Comparison of ENCODE assay signal across 17 cellular contexts in the genomic region with DNA sequence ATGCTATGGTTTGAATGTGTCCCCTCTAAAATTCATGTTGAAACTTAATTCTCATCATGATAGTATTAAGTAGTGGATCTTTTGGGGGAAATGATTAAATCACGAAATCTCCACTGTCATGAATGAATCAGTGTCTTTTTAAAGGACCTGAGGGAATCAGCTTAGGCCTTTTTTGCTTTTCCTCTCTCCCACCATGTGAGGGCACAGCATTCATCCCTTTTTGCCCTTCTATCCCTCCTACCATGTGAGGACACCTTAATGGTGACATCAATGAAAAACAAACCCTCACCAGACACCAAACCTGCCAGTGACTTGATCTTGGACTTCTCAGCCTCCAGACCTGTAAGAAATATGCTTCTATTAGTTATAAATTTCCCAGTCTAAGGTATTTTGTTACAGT.
"Had no signal": no experiment of that assay in that cellular context is flagged by ENCODE, and none has a peak within 500 bp of the region (broad histone marks: within the 10 kb centered on the region; RNA-seq: fewer than 3 reads in every experiment).

No MANE protein-coding gene starts in this region.

- H3K4me1 ChIP-seq: colonic mucosa, lower lobe of right lung had no signal

- H3K9me3 Mint-ChIP-seq: activated naive CD4-positive, alpha-beta T cell treated with anti-CD3 and anti-CD28 coated beads, Interleukin-2, amount 50 U/mL, for 72 hours; activated T-cell treated with anti-CD3 and anti-CD28 coated beads, Interleukin-2, amount 50 U/mL, for 72 hours; neural crest cell; stimulated activated memory B cell treated with anti-CD40 and anti-IgM and Interleukin-4, amounts not matched to agents 10 μg/mL and 1 μg/mL and 100 μg/mL, for 72 hours; T-helper 1 cell treated with Interleukin-12 subunit alpha and Interleukin-12 subunit beta and Interleukin-4 antibody, amounts not matched to agents 30 μg/mL and 1 μg/mL, for 36 hours had no signal

- H3K27ac Mint-ChIP-seq: activated CD8-positive, alpha-beta T cell treated with anti-CD3 and anti-CD28 coated beads, Interleukin-2, amount 10 ng/mL, durations not matched to agents 7 days and 5 days; activated naive CD4-positive, alpha-beta T cell treated with anti-CD3 and anti-CD28 coated beads, Interleukin-2, amount 50 U/mL, for 72 hours; stimulated activated memory B cell treated with anti-CD40 and anti-IgM and Interleukin-4, amounts not matched to agents 10 μg/mL and 1 μg/mL and 100 μg/mL, for 72 hours; T-helper 1 cell treated with Interleukin-12 subunit alpha and Interleukin-12 subunit beta and Interleukin-4 antibody, amounts not matched to agents 30 μg/mL and 1 μg/mL, for 36 hours had no signal

- H3K36me3 Mint-ChIP-seq: activated naive CD4-positive, alpha-beta T cell treated with anti-CD3 and anti-CD28 coated beads, Interleukin-2, amount 50 U/mL, for 72 hours; stimulated activated memory B cell treated with anti-CD40 and anti-IgM and Interleukin-4, amounts not matched to agents 10 μg/mL and 1 μg/mL and 100 μg/mL, for 72 hours had no signal

- DNase-seq: activated CD4-positive, alpha-beta T cell treated with anti-CD3 and anti-CD28 coated beads for 4 hours; activated CD8-positive, alpha-beta memory T cell treated with anti-CD3 and anti-CD28 coated beads, Interleukin-2, amount 50 U/mL, for 4 hours; activated CD8-positive, alpha-beta T cell treated with anti-CD3 and anti-CD28 coated beads, Interleukin-2, amount 10 ng/mL, durations not matched to agents 7 days and 5 days; activated gamma-delta T cell; activated T-cell treated with anti-CD3 and anti-CD28 coated beads, Interleukin-2, amount 50 U/mL, for 72 hours; colonic mucosa; foreskin fibroblast; glutamatergic neuron; hypothalamus; kidney glomerular epithelial cell; lower lobe of right lung; midbrain; stimulated activated CD4-positive, alpha-beta T cell treated with anti-CD3 and anti-CD28 coated beads, Interleukin-2, amount 100 ng/mL, for 48 hours had no signal

- H3K4me3 Mint-ChIP-seq: activated CD8-positive, alpha-beta T cell treated with anti-CD3 and anti-CD28 coated beads, Interleukin-2, amount 10 ng/mL, durations not matched to agents 7 days and 5 days; activated T-cell treated with anti-CD3 and anti-CD28 coated beads, Interleukin-2, amount 50 U/mL, for 72 hours; neural crest cell; stimulated activated memory B cell treated with anti-CD40 and anti-IgM and Interleukin-4, amounts not matched to agents 10 μg/mL and 1 μg/mL and 100 μg/mL, for 72 hours; T-helper 1 cell treated with Interleukin-12 subunit alpha and Interleukin-12 subunit beta and Interleukin-4 antibody, amounts not matched to agents 30 μg/mL and 1 μg/mL, for 36 hours had no signal

- H3K27ac ChIP-seq: colonic mucosa, lower lobe of right lung had no signal

- H3K36me3 ChIP-seq: colonic mucosa, lower lobe of right lung had no signal

- H3K27me3 Mint-ChIP-seq: stimulated activated memory B cell treated with anti-CD40 and anti-IgM and Interleukin-4, amounts not matched to agents 10 μg/mL and 1 μg/mL and 100 μg/mL, for 72 hours had no signal

- H3K4me3 ChIP-seq: colonic mucosa, lower lobe of right lung had no signal

- ATAC-seq: activated CD8-positive, alpha-beta T cell treated with anti-CD3 and anti-CD28 coated beads, Interleukin-2, amount 10 ng/mL, durations not matched to agents 7 days and 5 days; activated naive CD4-positive, alpha-beta T cell treated with anti-CD3 and anti-CD28 coated beads, Interleukin-2, amount 50 U/mL, for 72 hours; activated T-cell treated with anti-CD3 and anti-CD28 coated beads, Interleukin-2, amount 50 U/mL, for 72 hours; stimulated activated memory B cell treated with anti-CD40 and anti-IgM and Interleukin-4, amounts not matched to agents 10 μg/mL and 1 μg/mL and 100 μg/mL, for 72 hours had no signal

- H3K27me3 ChIP-seq: colonic mucosa had no signal

- H3K4me1 Mint-ChIP-seq: neural crest cell; stimulated activated memory B cell treated with anti-CD40 and anti-IgM and Interleukin-4, amounts not matched to agents 10 μg/mL and 1 μg/mL and 100 μg/mL, for 72 hours had no signal
